Comparison of ENCODE assay signal across 1 cellular context in genomic region chr19:1183543-1184172, GRCh38.
TF ChIP-seq lines count a peak whose summit lies in the region.

No MANE protein-coding gene starts in this region.

TF ChIP-seq in IMR-90, 13 proteins besides CTCF, POLR2A, EP300 and RAD21:
- TF ChIP-seq, protein P1, sequence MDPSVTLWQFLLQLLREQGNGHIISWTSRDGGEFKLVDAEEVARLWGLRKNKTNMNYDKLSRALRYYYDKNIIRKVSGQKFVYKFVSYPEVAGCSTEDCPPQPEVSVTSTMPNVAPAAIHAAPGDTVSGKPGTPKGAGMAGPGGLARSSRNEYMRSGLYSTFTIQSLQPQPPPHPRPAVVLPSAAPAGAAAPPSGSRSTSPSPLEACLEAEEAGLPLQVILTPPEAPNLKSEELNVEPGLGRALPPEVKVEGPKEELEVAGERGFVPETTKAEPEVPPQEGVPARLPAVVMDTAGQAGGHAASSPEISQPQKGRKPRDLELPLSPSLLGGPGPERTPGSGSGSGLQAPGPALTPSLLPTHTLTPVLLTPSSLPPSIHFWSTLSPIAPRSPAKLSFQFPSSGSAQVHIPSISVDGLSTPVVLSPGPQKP (IDR thresholded peaks at IDR 0.05; ENCODE audit: borderline replicate concordance, low read depth, low read length) = no peak
- peak; percentile 45; the same call in 1 of the 2 replicates for TF ChIP-seq MAZ (IDR thresholded peaks at IDR 0.05; ENCODE audit: borderline replicate concordance, low read depth, low read length)
- no peak for TF ChIP-seq NFE2L2 (IDR thresholded peaks at IDR 0.05; ENCODE audit: low read depth, low read length)
- TF ChIP-seq MAFK (IDR thresholded peaks at IDR 0.05; ENCODE audit: low read depth, low read length) = no peak
- no peak for TF ChIP-seq CHD1 (IDR thresholded peaks at IDR 0.05; ENCODE audit: low read depth, low read length)
- TF ChIP-seq USF2 (IDR thresholded peaks at IDR 0.05; ENCODE audit: low read depth, low read length) = no peak
- no peak; the same call in 1 of the 2 replicates for TF ChIP-seq BHLHE40 (IDR thresholded peaks at IDR 0.05; ENCODE audit: low read depth, low read length)
- no peak for TF ChIP-seq SMC3 (IDR thresholded peaks at IDR 0.05; ENCODE audit: low read depth, low read length)
